In genomic region chr10:12348870-12349627, GRCh38 we compare ENCODE assay signal across 8 cellular contexts. TPM values are rescaled to one million over a fixed set of nuclear protein-coding genes. Genes with fewer than 3 reads are reported as not detected.
A peak's percentile ranks its signal among the peaks of the same experiment; 100 is the strongest.
DNase-seq lines count a peak whose midpoint lies in the region; ATAC-seq and TF ChIP-seq lines count a peak whose summit lies in the region.

Gene CAMK1D (plus strand): TSS chr10:12349547.

- H3K4me3 ChIP-seq in SU-DHL-6 (ENCODE audit: insufficient read depth, low read length, poor library complexity, severe bottlenecking) (peak within 1 kb of the TSS; percentile 69), heart left ventricle (peak within 1 kb of the TSS; percentile 45 to 94 (median 82))

- peak; percentile 45 for TF ChIP-seq CTCF in SU-DHL-6 (IDR thresholded peaks at IDR 0.05; ENCODE audit: insufficient read depth, low read length, poor library complexity, severe bottlenecking)
- peak in 7 of 12 donors; percentile 15 to 56 (median 43) for TF ChIP-seq CTCF in heart left ventricle (IDR thresholded peaks at IDR 0.05)

- H3K27me3 ChIP-seq in SU-DHL-6 (ENCODE audit: low read length) (no peaks in the 10 kb centered on the region), heart left ventricle (peaks cover 0 to 7% (median 0%) of the 10 kb centered on the region in 9 donors)

- peaks cover 55% of the 10 kb centered on the region for H3F3A ChIP-seq in SU-DHL-6 (ENCODE audit: insufficient read depth)

- no peaks in the 10 kb centered on the region for H3K9me2 ChIP-seq in SU-DHL-6 (replicated peaks; ENCODE audit: insufficient read depth, low read length)

- TF ChIP-seq POLR2A in heart left ventricle (IDR thresholded peaks at IDR 0.05) = peak in 1 of 2 donors; percentile 38

- peak within 1 kb of the TSS; percentile 94 for H3K27ac ChIP-seq in SU-DHL-6 (ENCODE audit: low read depth, low read length)
- H3K27ac ChIP-seq in heart left ventricle = peak within 1 kb of the TSS; percentile 17 to 90 (median 70)

- WGBS in heart left ventricle, 4 donors = 0 to 2% (median 1%) methylated on average over 15 to 95 of the region's 95 CpGs

- H2AFZ ChIP-seq in SU-DHL-6 (ENCODE audit: low read depth, low read length, severe bottlenecking) = no peak within 1 kb of the TSS

- peaks cover 44% of the 10 kb centered on the region for H3K79me2 ChIP-seq in SU-DHL-6 (ENCODE audit: insufficient read depth, low read length)

- H3K9ac ChIP-seq in SU-DHL-6 (ENCODE audit: low read length) = peak within 1 kb of the TSS; percentile 96

- H3K4me1 ChIP-seq in heart left ventricle = peaks cover 0 to 34% (median 14%) of the 10 kb centered on the region in 12 donors

- intact Hi-C loops in heart left ventricle (cut with DNase I) (no loop called here), posterior vena cava (cut with DNase I) (no loop called here)

- H3K4me2 ChIP-seq in SU-DHL-6 (ENCODE audit: low read depth, low read length, poor library complexity, severe bottlenecking) = peak within 1 kb of the TSS; percentile 97

- ATAC-seq in GM21390 (IDR thresholded peaks at IDR 0.05; ENCODE audit: unreplicated experiment) = peak; percentile 44
- peak; percentile 63 to 84 (median 78) for ATAC-seq in heart left ventricle

- peak; percentile 91 for DNase-seq in DMS53 (lab: John Stamatoyannopoulos, UW)
- peak; percentile 65 for DNase-seq in HuH-7 (ENCODE audit: low spot score)
- DNase-seq in activated naive CD8-positive, alpha-beta T cell treated with anti-CD3 and anti-CD28 coated beads, Interleukin-2, amount 50 U/mL, for 16 hours (ENCODE audit: low read depth, low spot score) = peak; percentile 59
- peak; percentile 78 to 93 (median 81) for DNase-seq in heart left ventricle
- peak; percentile 94 for DNase-seq in posterior vena cava (ENCODE audit: low spot score)
- peak; percentile 90 for DNase-seq in ureter (ENCODE audit: low spot score)

- no peaks in the 10 kb centered on the region for H4K20me1 ChIP-seq in SU-DHL-6 (ENCODE audit: low read depth, low read length)

- no peaks in the 10 kb centered on the region for H3K36me3 ChIP-seq in SU-DHL-6 (ENCODE audit: low read length)
- no peaks in the 10 kb centered on the region for H3K36me3 ChIP-seq in heart left ventricle

- H3K9me3 ChIP-seq in SU-DHL-6 (ENCODE audit: insufficient read depth, low read length) (no peaks in the 10 kb centered on the region), heart left ventricle (no peaks in the 10 kb centered on the region)

RNA-seq across cellular contexts. Expression of gene CAMK1D, which starts in this region (rescaled TPM):
- 10 to 100 TPM in 2 of 9 donors, 1 to 10 TPM in 7; 1.8 to 16.0 (median 3.1) TPM for total RNA-seq in heart left ventricle
- polyA plus RNA-seq in heart left ventricle = 1 to 10 TPM; 1.4 to 2.0 TPM
- 10 to 100 TPM; 12.2 to 17.8 TPM for total RNA-seq in posterior vena cava
- total RNA-seq in ureter = 25.4 TPM

Comparison
In these comparisons a context has a peak if more than half of its experiments do, and no peak if none do; other contexts are left out.
1. Peak in every context shown above with its lines: DNase-seq, ATAC-seq, H3K4me3 ChIP-seq and H3K27ac ChIP-seq.